ENCODE assay signal across 13 cellular contexts in the genomic region with DNA sequence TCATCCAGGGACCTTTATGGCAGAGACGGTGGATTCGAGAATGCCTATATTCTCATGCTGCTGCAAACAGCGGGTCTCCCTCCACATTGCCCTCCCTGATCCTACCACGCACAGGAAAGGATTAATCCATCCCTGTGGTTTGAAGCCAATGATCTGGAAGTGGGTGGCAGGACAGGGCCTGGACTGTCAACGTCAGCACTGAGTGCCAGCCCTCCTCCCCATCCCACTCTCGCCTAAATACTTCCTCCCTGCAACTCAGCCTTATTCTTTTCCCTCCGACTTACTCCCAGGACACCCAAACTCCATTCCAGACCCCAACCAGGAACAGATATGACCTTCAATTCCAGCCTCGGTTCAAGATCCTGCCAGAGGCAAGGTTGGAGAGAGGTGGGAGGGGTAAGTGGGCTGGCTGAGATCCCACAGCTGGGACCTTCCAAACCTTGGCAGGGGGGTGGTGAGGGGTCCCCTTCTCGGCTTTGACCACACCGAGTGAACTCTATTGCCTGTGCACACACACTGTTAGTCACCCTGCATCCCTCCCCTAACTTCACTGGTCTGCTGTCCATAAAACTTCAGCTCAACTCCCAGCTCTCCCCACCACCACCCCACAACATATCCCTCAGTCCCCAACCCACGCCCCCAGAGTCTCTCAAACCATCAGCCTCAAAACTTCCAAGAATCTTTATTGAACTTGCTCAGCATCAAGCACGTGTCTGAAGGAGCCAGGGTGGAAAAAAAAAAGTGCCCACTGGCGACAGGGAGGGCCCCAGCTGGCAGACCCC. TPM values are rescaled to one million over a fixed set of nuclear protein-coding genes. Genes with fewer than 3 reads are reported as not detected.
A peak's percentile ranks its signal among the peaks of the same experiment; 100 is the strongest.
DNase-seq lines count a peak whose midpoint lies in the region; ATAC-seq and TF ChIP-seq lines count a peak whose summit lies in the region.
"Had no signal": no experiment of that assay in that cellular context is flagged by ENCODE, and none has a peak within 500 bp of the region (broad histone marks: within the 10 kb centered on the region; RNA-seq: fewer than 3 reads in every experiment).

No MANE protein-coding gene starts in this region.

- H4K5ac ChIP-seq in IMR-90 (ENCODE audit: low read depth, low read length): no peak overlapping the region

- DNase-seq in A673 (ENCODE audit: low spot score) (peak; percentile 58), IMR-90 (no peak), chondrocyte (ENCODE audit: low spot score) (no peak), neural progenitor cell (ENCODE audit: low spot score) (no peak), NCI-H1105 (lab: John Stamatoyannopoulos, UW) (no peak), NCI-H1092 (lab: John Stamatoyannopoulos, UW) (no peak), NCI-H1092 treated with DMSO at 0.1 percent for 48 hours (lab: John Stamatoyannopoulos, UW) (no peak), BE2C (no peak)
- DNase-seq: dermis blood vessel endothelial cell, NCI-H2171 treated with DMSO at 0.1 percent for 48 hours had no signal

- no peak for TF ChIP-seq RAD21 in IMR-90 (IDR thresholded peaks at IDR 0.05; ENCODE audit: low read length)

- H3K27ac ChIP-seq in A673 (ENCODE audit: low read depth, low read length, poor library complexity, severe bottlenecking) (peak overlapping the region; percentile 62), IMR-90 (ENCODE audit: insufficient read depth, low read length) (no peak overlapping the region), neural progenitor cell (no peak overlapping the region)
- H3K27ac ChIP-seq: C4-2B had no signal

- H3F3A ChIP-seq in neural progenitor cell (ENCODE audit: low read depth): no peaks in the 10 kb centered on the region

- no peaks in the 10 kb centered on the region for H3K9me3 ChIP-seq in A673 (ENCODE audit: low read depth, low read length, poor library complexity, severe bottlenecking)
- no peaks in the 10 kb centered on the region for H3K9me3 ChIP-seq in IMR-90 (ENCODE audit: control insufficient read depth, insufficient read depth, low read length)
- H3K9me3 ChIP-seq in neural progenitor cell (ENCODE audit: low read depth): no peaks in the 10 kb centered on the region
- H3K9me3 ChIP-seq in BE2C: no peaks in the 10 kb centered on the region

- in situ Hi-C loops in IMR-90 (cut with MboI; ENCODE audit: low sequenced_read_pairs): loop anchor here (25.0 kb wide), 1 partner anchor 419 kb away; the partner anchor contains the start of genes CREB3L4, CRTC2 and SLC39A1

- no peak overlapping the region for H3K9ac ChIP-seq in IMR-90 (ENCODE audit: low read depth, low read length)
- H3K9ac ChIP-seq in neural progenitor cell: no peak overlapping the region

- H4K8ac ChIP-seq in IMR-90 (ENCODE audit: low read depth in 2 of 2, low read length in 2 of 2): peak overlapping the region in 1 of 2 experiments; percentile 7; a peak in 1 of 4 replicates

- 67% methylated on average over 1 of the region's 13 CpGs; no CpG with 5 or more reads in 1 of the 2 experiments for WGBS in IMR-90 (ENCODE audit: extremely low coverage in 2 of 2, insufficient read length in 1 of 2), 2 experiments

- intact Hi-C loops in A673 (cut with micrococcal nuclease; ENCODE audit: unreplicated experiment): no loop called here
- intact Hi-C loops in IMR-90 (cut with micrococcal nuclease): no loop called here

- POLR2A ChIA-PET in A673 (lab: Charles Lee; ENCODE audit: low non-redundant PET) (no interaction called here), IMR-90 (lab: Charles Lee; ENCODE audit: unreplicated experiment) (interaction anchor here (0.5 kb wide), 1 partner anchor 217 kb away, joined by 8 read pairs; no protein-coding TSS in a partner anchor)

- H2BK5ac ChIP-seq in IMR-90 (ENCODE audit: low read depth, low read length, poor library complexity, severe bottlenecking): no peak overlapping the region

- H3K56ac ChIP-seq in IMR-90 (ENCODE audit: extremely low read depth, insufficient read depth, low read length): no peak overlapping the region

- H3K4me2 ChIP-seq in IMR-90 (ENCODE audit: low read depth, low read length) (no peak overlapping the region), neural progenitor cell (no peak overlapping the region)

- H2AK9ac ChIP-seq in IMR-90 (replicated peaks; ENCODE audit: low read depth, low read length, poor library complexity): peak overlapping the region; percentile 62

- H3K27ac Mint-ChIP-seq in chondrocyte (ENCODE audit: unreplicated experiment) (peak overlapping the region; percentile 67), neural progenitor cell (peak overlapping the region; percentile 81)

- H4K91ac ChIP-seq in IMR-90 (ENCODE audit: insufficient read depth, low read depth, low read length): no peak overlapping the region

- H2BK120ac ChIP-seq in IMR-90 (ENCODE audit: low read depth, low read length): peak overlapping the region; percentile 40

- H3K36me3 Mint-ChIP-seq in chondrocyte (ENCODE audit: low read depth) (no peaks in the 10 kb centered on the region), neural progenitor cell (no peaks in the 10 kb centered on the region)

- no peak overlapping the region for H3K23ac ChIP-seq in IMR-90 (ENCODE audit: low read depth, low read length)

- H3K79me1 ChIP-seq in IMR-90 (ENCODE audit: low read depth in 1 of 2, low read length in 2 of 2): peaks cover 0 to 35% of the 10 kb centered on the region in 2 experiments; a peak in 3 of 4 replicates

- peak overlapping the region; percentile 49 for H2AFZ ChIP-seq in IMR-90 (replicated peaks; ENCODE audit: low read length, poor library complexity)
- no peak overlapping the region for H2AFZ ChIP-seq in neural progenitor cell (replicated peaks)

- BruUV-seq in A673 (replicated peaks; lab: Mats Ljungman, UMichigan): no TSS peak
- BruUV-seq in IMR-90 (replicated peaks; lab: Mats Ljungman, UMichigan): no TSS peak

- H2AK5ac ChIP-seq in IMR-90 (ENCODE audit: low read depth, low read length): peak overlapping the region; percentile 38; the same call in 1 of the 2 replicates

- no peak for TF ChIP-seq POLR2A in IMR-90 (IDR thresholded peaks at IDR 0.05; ENCODE audit: low read depth, low read length)

- ATAC-seq in IMR-90 (ENCODE audit: low read depth): no peak

- dilution Hi-C loops in IMR-90 (cut with HindIII; ENCODE audit: low sequenced_read_pairs, unreplicated experiment): no loop called here

- no peak overlapping the region for H3K4me3 ChIP-seq in A673 (ENCODE audit: low read depth, low read length, poor library complexity, severe bottlenecking)
- no peak overlapping the region for H3K4me3 ChIP-seq in IMR-90 (ENCODE audit: insufficient read depth, low read depth, low read length)
- H3K4me3 ChIP-seq in neural progenitor cell: no peak overlapping the region
- H3K4me3 ChIP-seq in BE2C (ENCODE audit: low read depth, low read length): no peak overlapping the region

- H3K79me2 ChIP-seq in neural progenitor cell (ENCODE audit: low read depth): no peaks in the 10 kb centered on the region

- H3K4ac ChIP-seq in IMR-90 (ENCODE audit: low read depth, low read length): peak overlapping the region; percentile 33

- H3K9me3 Mint-ChIP-seq in chondrocyte (ENCODE audit: low read depth) (no peaks in the 10 kb centered on the region), neural progenitor cell (peaks cover 4% of the 10 kb centered on the region)
- H3K9me3 Mint-ChIP-seq: neural crest cell had no signal

- H2BK20ac ChIP-seq in IMR-90 (ENCODE audit: low read depth, low read length): peak overlapping the region; percentile 30; the same call in 1 of the 2 replicates

- TF ChIP-seq CTCF in A673 (conservative IDR thresholded peaks at IDR 0.05; ENCODE audit: low read depth, low read length) (no peak), IMR-90 (conservative IDR thresholded peaks at IDR 0.05; ENCODE audit: low read depth, low read length) (no peak), chondrocyte (IDR thresholded peaks at IDR 0.05) (no peak), neural progenitor cell (IDR thresholded peaks at IDR 0.05) (no peak), BE2C (IDR thresholded peaks at IDR 0.05; ENCODE audit: low read depth, low read length) (no peak)

- peaks cover 47% of the 10 kb centered on the region for H3K9me1 ChIP-seq in IMR-90 (ENCODE audit: insufficient read depth, low read length)

- no peaks in the 10 kb centered on the region for H3K27me3 Mint-ChIP-seq in chondrocyte (ENCODE audit: low read depth)
- H3K27me3 Mint-ChIP-seq in neural progenitor cell (ENCODE audit: insufficient read depth, low read depth): peaks cover 17% of the 10 kb centered on the region

- H3K18ac ChIP-seq in IMR-90 (ENCODE audit: low read depth, low read length): no peak overlapping the region

- no peaks in the 10 kb centered on the region for H3K27me3 ChIP-seq in A673 (replicated peaks; ENCODE audit: insufficient read depth, low read depth, low read length, poor library complexity)
- no peaks in the 10 kb centered on the region for H3K27me3 ChIP-seq in IMR-90 (ENCODE audit: control insufficient read depth, insufficient read depth, low read length)
- no peaks in the 10 kb centered on the region for H3K27me3 ChIP-seq in neural progenitor cell
- H3K27me3 ChIP-seq in BE2C: no peaks in the 10 kb centered on the region

- H4K20me1 ChIP-seq in IMR-90 (ENCODE audit: insufficient read depth, low read length) (no peaks in the 10 kb centered on the region), neural progenitor cell (ENCODE audit: low read depth) (no peaks in the 10 kb centered on the region)

- H3K14ac ChIP-seq in IMR-90 (replicated peaks; ENCODE audit: low read depth, low read length): 0 out of 2 replicates have a peak overlapping the region, but pooled peaks have one; percentile 15

- H3K36me3 ChIP-seq in A673 (ENCODE audit: insufficient read depth, low read length, poor library complexity, severe bottlenecking) (no peaks in the 10 kb centered on the region), IMR-90 (ENCODE audit: control insufficient read depth, insufficient read depth, low read length) (no peaks in the 10 kb centered on the region), neural progenitor cell (no peaks in the 10 kb centered on the region), BE2C (no peaks in the 10 kb centered on the region)

- H3K4me3 Mint-ChIP-seq in chondrocyte (ENCODE audit: unreplicated experiment) (peak overlapping the region; percentile 40), neural progenitor cell (no peak overlapping the region)
- H3K4me3 Mint-ChIP-seq: neural crest cell had no signal

- CTCF ChIA-PET in A673 (lab: Charles Lee) (no interaction called here), IMR-90 (lab: Yijun Ruan, JAX) (no interaction called here)

- H3K4me1 ChIP-seq in A673 (ENCODE audit: insufficient read depth, low read length, poor library complexity, severe bottlenecking) (peaks cover 54% of the 10 kb centered on the region), IMR-90 (ENCODE audit: control insufficient read depth, insufficient read depth, low read length) (peaks cover 33% of the 10 kb centered on the region), neural progenitor cell (peaks cover 33% of the 10 kb centered on the region), BE2C (peaks cover 31% of the 10 kb centered on the region)

- 0 out of 3 replicates have a peak overlapping the region, but pooled peaks have one; percentile 7 for H2BK15ac ChIP-seq in IMR-90 (ENCODE audit: low read depth, low read length)

- H3K4me1 Mint-ChIP-seq in chondrocyte (ENCODE audit: low read depth) (peaks cover 87% of the 10 kb centered on the region), neural progenitor cell (peaks cover 65% of the 10 kb centered on the region)

RNA-seq across cellular contexts. Expression of gene S100A5, which starts 2.4 kb away (rescaled TPM):
- total RNA-seq in A673 (2021) (not detected in 2 replicates), IMR-90 (2012; rRNA removed) (0.56 TPM in 1 of 2 replicates, not detected in the other), chondrocyte (0.47 to 0.94 TPM in 2 of 3 replicates, not detected in the other), neural progenitor cell (ENCODE audit: low replicate concordance) (not detected in 2 replicates)
- 0.27 and 0.55 TPM in 2 replicates for polyA plus RNA-seq in IMR-90 (2012; rRNA removed)
- 1.1 TPM in 1 of 2 replicates, not detected in the other for polyA plus RNA-seq in IMR-90 (2012; cell fraction: cytosol; rRNA removed)
- not detected in 2 replicates for polyA plus RNA-seq in IMR-90 (2012; cell fraction: nucleus; rRNA removed; ENCODE audit: low replicate concordance)
- polyA plus RNA-seq in BE2C (2012; ENCODE audit: insufficient read depth, insufficient read length, low read depth): not detected
- total RNA-seq: dermis blood vessel endothelial cell, neural crest cell, SK-MEL-5 had no signal

RNA-seq across cellular contexts. Expression of gene S100A4, which starts 2.5 kb away (rescaled TPM):
- total RNA-seq in A673 (2021) (17.8 and 20.0 TPM in 2 replicates), IMR-90 (2012; rRNA removed) (5.6 and 7.5 TPM in 2 replicates), chondrocyte (331 to 404 TPM (median 388 TPM) in 3 replicates), neural progenitor cell (ENCODE audit: low replicate concordance) (22.4 and 34.3 TPM in 2 replicates)
- polyA plus RNA-seq in IMR-90 (2012; rRNA removed): 15.0 and 16.6 TPM in 2 replicates
- 17.1 and 25.7 TPM in 2 replicates for polyA plus RNA-seq in IMR-90 (2012; cell fraction: cytosol; rRNA removed)
- 3.3 and 5.2 TPM in 2 replicates for polyA plus RNA-seq in IMR-90 (2012; cell fraction: nucleus; rRNA removed; ENCODE audit: low replicate concordance)
- 109 TPM for polyA plus RNA-seq in BE2C (2012; ENCODE audit: insufficient read depth, insufficient read length, low read depth)
- total RNA-seq: SK-MEL-5 had no signal

RNA-seq across cellular contexts. Expression of gene S100A3, which starts 5.9 kb away (rescaled TPM):
- total RNA-seq in A673 (2021) (0.61 and 0.99 TPM in 2 replicates), IMR-90 (2012; rRNA removed) (1.4 and 2.9 TPM in 2 replicates), chondrocyte (6.5 to 10.8 TPM (median 8.7 TPM) in 3 replicates), neural progenitor cell (ENCODE audit: low replicate concordance) (not detected in 2 replicates)
- 4.5 and 6.2 TPM in 2 replicates for polyA plus RNA-seq in IMR-90 (2012; rRNA removed)
- 5.1 and 8.9 TPM in 2 replicates for polyA plus RNA-seq in IMR-90 (2012; cell fraction: cytosol; rRNA removed)
- 3.3 and 5.1 TPM in 2 replicates for polyA plus RNA-seq in IMR-90 (2012; cell fraction: nucleus; rRNA removed; ENCODE audit: low replicate concordance)
- polyA plus RNA-seq in BE2C (2012; ENCODE audit: insufficient read depth, insufficient read length, low read depth): 0.69 TPM
- total RNA-seq: neural crest cell had no signal

RNA-seq across cellular contexts. Expression of gene S100A6, which starts 7.4 kb away (rescaled TPM):
- total RNA-seq in A673 (2021) (73.6 and 106 TPM in 2 replicates), IMR-90 (2012; rRNA removed) (373 and 555 TPM in 2 replicates), chondrocyte (1.4 to 12.1 TPM (median 10.9 TPM) in 3 replicates), neural progenitor cell (ENCODE audit: low replicate concordance) (0.34 TPM in 1 of 2 replicates, not detected in the other)
- 1,755 and 2,394 TPM in 2 replicates for polyA plus RNA-seq in IMR-90 (2012; rRNA removed)
- 755 and 1,450 TPM in 2 replicates for polyA plus RNA-seq in IMR-90 (2012; cell fraction: cytosol; rRNA removed)
- 227 and 313 TPM in 2 replicates for polyA plus RNA-seq in IMR-90 (2012; cell fraction: nucleus; rRNA removed; ENCODE audit: low replicate concordance)
- 998 TPM for polyA plus RNA-seq in BE2C (2012; ENCODE audit: insufficient read depth, insufficient read length, low read depth)
- total RNA-seq: neural crest cell had no signal

RNA-seq across cellular contexts. Expression of gene S100A2, which starts 22.5 kb away (rescaled TPM):
- total RNA-seq in A673 (2021) (2.4 and 4.5 TPM in 2 replicates), IMR-90 (2012; rRNA removed) (3.6 and 4.4 TPM in 2 replicates), chondrocyte (15.4 to 22.2 TPM (median 18.9 TPM) in 3 replicates), neural progenitor cell (ENCODE audit: low replicate concordance) (not detected in 2 replicates)
- polyA plus RNA-seq in IMR-90 (2012; rRNA removed): 7.9 and 9.5 TPM in 2 replicates
- polyA plus RNA-seq in IMR-90 (2012; cell fraction: cytosol; rRNA removed): 6.2 and 11.3 TPM in 2 replicates
- polyA plus RNA-seq in IMR-90 (2012; cell fraction: nucleus; rRNA removed; ENCODE audit: low replicate concordance): 5.1 TPM in 2 replicates
- polyA plus RNA-seq in BE2C (2012; ENCODE audit: insufficient read depth, insufficient read length, low read depth): 5.6 TPM
- total RNA-seq: neural crest cell had no signal
